Comparison of ENCODE assay signal across 28 cellular contexts in genomic region chr7:120445276-120445675, GRCh38.
"Had no signal": no experiment of that assay in that cellular context is flagged by ENCODE, and none has a peak within 500 bp of the region (broad histone marks: within the 10 kb centered on the region; RNA-seq: fewer than 3 reads in every experiment).

No MANE protein-coding gene starts in this region.

- DNase-seq: hippocampal formation; kidney glomerular epithelial cell; left cardiac atrium; lower lobe of right lung; mammary epithelial cell; mesenchymal stem cell; naive thymus-derived CD8-positive, alpha-beta T cell; nucleus accumbens; pancreas; posterior cingulate gyrus; retina; right cardiac atrium; stimulated activated CD4-positive, alpha-beta T cell treated with anti-CD3 and anti-CD28 coated beads, Interleukin-12 subunit alpha, Interleukin-12 subunit beta, amount 100 ng/mL, for 4 hours; stimulated activated CD4-positive, alpha-beta T cell treated with anti-CD3 and anti-CD28 coated beads, Interleukin-15, amount 100 ng/mL, for 24 hours; stimulated activated CD4-positive, alpha-beta T cell treated with anti-CD3 and anti-CD28 coated beads, Interleukin-2, amount 100 ng/mL, for 24 hours; stimulated activated CD4-positive, alpha-beta T cell treated with anti-CD3 and anti-CD28 coated beads, Interleukin-4, amount 100 ng/mL, for 1 hour; stimulated activated naive B cell treated with anti-CD40 and anti-IgM and Interleukin-4, amounts not matched to agents 10 μg/mL and 1 μg/mL and 100 μg/mL, for 72 hours; stimulated activated naive CD8-positive, alpha-beta T cell treated with anti-CD3 and anti-CD28 coated beads, Interleukin-15, Interleukin-2, amounts not matched to agents 100 U/mL and 50 U/mL, for 24 hours; stomach; tibial artery; trophoblast cell; uterus had no signal

- H3K4me3 ChIP-seq: lower lobe of right lung, pancreas, prostate gland, skin epidermis, stomach, suprapubic skin, thoracic aorta, tibial artery, uterus had no signal

- H3K4me1 ChIP-seq: lower lobe of right lung, pancreas, prostate gland, stomach, suprapubic skin, tibial artery, uterus had no signal

- H3K27ac ChIP-seq: lower lobe of right lung, pancreas, prostate gland, skin epidermis, stomach, suprapubic skin, thoracic aorta, tibial artery, uterus had no signal

- H3K36me3 ChIP-seq: lower lobe of right lung, pancreas, prostate gland, stomach, suprapubic skin, thoracic aorta, tibial artery, uterus had no signal

- ATAC-seq: left cardiac atrium; left lobe of liver; naive thymus-derived CD8-positive, alpha-beta T cell; pancreas; right cardiac atrium; sciatic nerve; stimulated activated naive B cell treated with anti-CD40 and anti-IgM and Interleukin-4, amounts not matched to agents 10 μg/mL and 1 μg/mL and 100 μg/mL, for 72 hours; stimulated activated naive CD8-positive, alpha-beta T cell treated with anti-CD3 and anti-CD28 coated beads, Interleukin-15, Interleukin-2, amounts not matched to agents 100 U/mL and 50 U/mL, for 24 hours had no signal

- H3K9me3 ChIP-seq: lower lobe of right lung, pancreas, prostate gland, suprapubic skin, thoracic aorta, tibial artery, uterus had no signal

- H3K27me3 ChIP-seq: pancreas, stomach, suprapubic skin, tibial artery, uterus had no signal
